In the genomic region with DNA sequence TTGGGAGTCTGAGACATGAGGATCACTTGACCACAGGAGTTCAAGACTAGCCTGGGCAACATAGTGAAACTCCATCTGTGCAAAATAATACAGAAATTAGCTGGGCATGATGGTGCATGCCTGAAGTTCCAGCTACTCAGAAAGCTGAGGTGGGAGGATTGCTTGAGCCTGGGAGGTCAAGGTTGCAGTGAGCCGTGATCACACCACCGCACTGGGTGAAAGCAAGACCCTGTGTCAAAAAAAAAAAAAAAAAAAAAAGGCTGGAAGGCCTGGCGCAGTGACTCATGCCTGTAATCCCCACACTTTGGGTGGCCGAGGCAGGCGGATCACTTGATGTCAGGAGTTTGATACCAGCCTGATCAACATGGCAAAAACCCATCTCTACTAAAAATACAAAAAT, we compare ENCODE assay signal across 35 cellular contexts.
"Had no signal": no experiment of that assay in that cellular context is flagged by ENCODE, and none has a peak within 500 bp of the region (broad histone marks: within the 10 kb centered on the region; RNA-seq: fewer than 3 reads in every experiment).

No MANE protein-coding gene starts in this region.

- H3K27me3 Mint-ChIP-seq: activated B cell treated with CpG ODN at 0.5 μM for 24 hours; activated CD8-positive, alpha-beta T cell treated with anti-CD3 and anti-CD28 coated beads for 36 hours; activated naive CD8-positive, alpha-beta T cell; activated T-helper 17 cell treated with anti-CD3 and anti-CD28 coated beads, Interleukin-2, amount 50 U/mL, for 72 hours; dendritic cell treated with granulocyte-macrophage colony-stimulating factor and Interleukin-4, amounts not matched to agents 40 ng/mL and 50 ng/mL, for 4 days; T-helper 17 cell had no signal

- DNase-seq: activated B cell treated with CpG ODN at 0.5 μM for 24 hours; activated CD4-positive, alpha-beta T cell treated with anti-CD3 and anti-CD28 coated beads for 48 hours; activated CD4-positive, alpha-beta T cell treated with anti-CD3 and anti-CD28 coated beads, Interleukin-2, amount 50 U/mL, for 1 hour; activated CD4-positive, alpha-beta T cell treated with anti-CD3 and anti-CD28 coated beads, Interleukin-2, amount 50 U/mL, for 48 hours; activated CD8-positive, alpha-beta memory T cell treated with anti-CD3 and anti-CD28 coated beads for 24 hours; activated CD8-positive, alpha-beta T cell treated with anti-CD3 and anti-CD28 coated beads for 36 hours; activated effector memory CD4-positive, alpha-beta T cell treated with Interleukin-2 at 50 U/mL for 16 hours; activated gamma-delta T cell treated with Interleukin-2 at 50 U/mL for 16 hours; activated naive CD4-positive, alpha-beta T cell treated with anti-CD3 and anti-CD28 coated beads, Interleukin-2, amount 50 U/mL, for 16 hours; activated naive CD4-positive, alpha-beta T cell treated with Interleukin-2 at 50 U/mL for 16 hours; activated T-cell treated with anti-CD3 and anti-CD28 coated beads, Interleukin-2, amount 50 U/mL, for 4 hours; amygdala; aorta; body of pancreas; central memory CD4-positive, alpha-beta T cell; cerebellar nuclear complex; colonic mucosa; dorsolateral prefrontal cortex; effector memory CD4-positive, alpha-beta T cell; endodermal cell; erythroblast; gastrocnemius medialis; glutamatergic neuron; heart left ventricle; T-helper 1 cell; T-helper 17 cell; T1000; WERI-Rb-1 had no signal

- H3K4me3 Mint-ChIP-seq: activated B cell treated with CpG ODN at 0.5 μM for 24 hours; activated CD8-positive, alpha-beta T cell treated with anti-CD3 and anti-CD28 coated beads for 36 hours; activated naive CD8-positive, alpha-beta T cell; activated T-cell treated with anti-CD3 and anti-CD28 coated beads, Interleukin-2, amount 50 U/mL, for 4 hours; activated T-helper 17 cell treated with anti-CD3 and anti-CD28 coated beads, Interleukin-2, amount 50 U/mL, for 72 hours; dendritic cell treated with granulocyte-macrophage colony-stimulating factor and Interleukin-4, amounts not matched to agents 40 ng/mL and 50 ng/mL, for 4 days; endodermal cell; T-helper 17 cell; T-helper 2 cell treated with Interferon-gamma antibody and Interleukin-4, amounts not matched to agents 5 μg/mL and 100 μg/mL, for 36 hours had no signal

- H3K9me3 ChIP-seq: body of pancreas, colonic mucosa, esophagus muscularis mucosa, gastrocnemius medialis, heart left ventricle had no signal

- H3K27ac Mint-ChIP-seq: activated B cell treated with CpG ODN at 0.5 μM for 24 hours; activated CD8-positive, alpha-beta T cell treated with anti-CD3 and anti-CD28 coated beads for 36 hours; activated naive CD8-positive, alpha-beta T cell; activated T-helper 17 cell treated with anti-CD3 and anti-CD28 coated beads, Interleukin-2, amount 50 U/mL, for 72 hours; dendritic cell treated with granulocyte-macrophage colony-stimulating factor and Interleukin-4, amounts not matched to agents 40 ng/mL and 50 ng/mL, for 4 days; endodermal cell; T-helper 17 cell; T-helper 2 cell treated with Interferon-gamma antibody and Interleukin-4, amounts not matched to agents 5 μg/mL and 100 μg/mL, for 36 hours had no signal

- H3K27me3 ChIP-seq: body of pancreas, cardiac muscle cell, colonic mucosa, dorsolateral prefrontal cortex, esophagus muscularis mucosa, foreskin keratinocyte, gastrocnemius medialis, heart left ventricle had no signal

- H3K9me3 Mint-ChIP-seq: activated B cell treated with CpG ODN at 0.5 μM for 24 hours; activated CD8-positive, alpha-beta T cell treated with anti-CD3 and anti-CD28 coated beads for 36 hours; activated T-cell treated with anti-CD3 and anti-CD28 coated beads, Interleukin-2, amount 50 U/mL, for 4 hours; activated T-helper 17 cell treated with anti-CD3 and anti-CD28 coated beads, Interleukin-2, amount 50 U/mL, for 72 hours; dendritic cell treated with granulocyte-macrophage colony-stimulating factor and Interleukin-4, amounts not matched to agents 40 ng/mL and 50 ng/mL, for 4 days; endodermal cell; T-helper 2 cell treated with Interferon-gamma antibody and Interleukin-4, amounts not matched to agents 5 μg/mL and 100 μg/mL, for 36 hours had no signal

- H3K27ac ChIP-seq: body of pancreas, cardiac muscle cell, colonic mucosa, dorsolateral prefrontal cortex, esophagus muscularis mucosa, foreskin keratinocyte, gastrocnemius medialis, heart left ventricle, WERI-Rb-1 had no signal

- H3K4me3 ChIP-seq: body of pancreas, cardiac muscle cell, colonic mucosa, dorsolateral prefrontal cortex, esophagus muscularis mucosa, gastrocnemius medialis, heart left ventricle had no signal
